ENCODE assay signal across 23 cellular contexts in genomic region chr17:79685121-79685520, GRCh38. TPM values are rescaled to one million over a fixed set of nuclear protein-coding genes. Genes with fewer than 3 reads are reported as not detected.
"Had no signal": no experiment of that assay in that cellular context is flagged by ENCODE, and none has a peak within 500 bp of the region (broad histone marks: within the 10 kb centered on the region; RNA-seq: fewer than 3 reads in every experiment).

No MANE protein-coding gene starts in this region.

- H3K27ac Mint-ChIP-seq: activated CD4-positive, alpha-beta memory T cell treated with anti-CD3 and anti-CD28 coated beads for 36 hours; activated CD4-positive, alpha-beta T cell treated with anti-CD3 and anti-CD28 coated beads, Interleukin-2, amount 10 ng/mL, durations not matched to agents 7 days and 5 days; activated naive CD4-positive, alpha-beta T cell treated with anti-CD3 and anti-CD28 coated beads for 36 hours; activated naive CD8-positive, alpha-beta T cell; T-helper 1 cell treated with Interleukin-12 subunit alpha and Interleukin-12 subunit beta and Interleukin-4 antibody, amounts not matched to agents 30 μg/mL and 1 μg/mL, for 36 hours had no signal

- H3K9me3 Mint-ChIP-seq: activated CD4-positive, alpha-beta memory T cell treated with anti-CD3 and anti-CD28 coated beads for 36 hours; activated CD4-positive, alpha-beta T cell treated with anti-CD3 and anti-CD28 coated beads, Interleukin-2, amount 10 ng/mL, durations not matched to agents 7 days and 5 days; activated naive CD4-positive, alpha-beta T cell treated with anti-CD3 and anti-CD28 coated beads for 36 hours; activated T-cell treated with anti-CD3 and anti-CD28 coated beads, Interleukin-2, amount 50 U/mL, for 4 hours; T-helper 1 cell treated with Interleukin-12 subunit alpha and Interleukin-12 subunit beta and Interleukin-4 antibody, amounts not matched to agents 30 μg/mL and 1 μg/mL, for 36 hours had no signal

- H3K36me3 ChIP-seq: brain microvascular endothelial cell, Peyer's patch had no signal

- H3K36me3 Mint-ChIP-seq: activated CD4-positive, alpha-beta memory T cell treated with anti-CD3 and anti-CD28 coated beads for 36 hours; activated naive CD8-positive, alpha-beta T cell had no signal

- H3K4me3 ChIP-seq: Peyer's patch had no signal

- H3K27me3 ChIP-seq: Peyer's patch had no signal

- ATAC-seq: activated T-cell treated with anti-CD3 and anti-CD28 coated beads, Interleukin-2, amount 50 U/mL, for 4 hours had no signal

- H3K27ac ChIP-seq: brain microvascular endothelial cell, Peyer's patch had no signal

- H3K9me3 ChIP-seq: Peyer's patch had no signal

- H3K4me1 ChIP-seq: Peyer's patch had no signal

- H3K27me3 Mint-ChIP-seq: activated CD4-positive, alpha-beta T cell treated with anti-CD3 and anti-CD28 coated beads, Interleukin-2, amount 10 ng/mL, durations not matched to agents 7 days and 5 days had no signal

- H3K4me3 Mint-ChIP-seq: activated CD4-positive, alpha-beta memory T cell treated with anti-CD3 and anti-CD28 coated beads for 36 hours; activated CD4-positive, alpha-beta T cell treated with anti-CD3 and anti-CD28 coated beads, Interleukin-2, amount 10 ng/mL, durations not matched to agents 7 days and 5 days; activated naive CD4-positive, alpha-beta T cell treated with anti-CD3 and anti-CD28 coated beads for 36 hours; activated naive CD8-positive, alpha-beta T cell; activated T-cell treated with anti-CD3 and anti-CD28 coated beads, Interleukin-2, amount 50 U/mL, for 4 hours; T-helper 1 cell treated with Interleukin-12 subunit alpha and Interleukin-12 subunit beta and Interleukin-4 antibody, amounts not matched to agents 30 μg/mL and 1 μg/mL, for 36 hours had no signal

- DNase-seq: activated CD4-positive, alpha-beta memory T cell treated with anti-CD3 and anti-CD28 coated beads for 36 hours; activated CD4-positive, alpha-beta T cell treated with anti-CD3 and anti-CD28 coated beads, Interleukin-2, amount 10 ng/mL, durations not matched to agents 7 days and 5 days; activated CD4-positive, CD25-positive, alpha-beta regulatory T cell; activated CD8-positive, alpha-beta memory T cell treated with anti-CD3 and anti-CD28 coated beads for 24 hours; activated effector memory CD4-positive, alpha-beta T cell treated with anti-CD3 and anti-CD28 coated beads, Interleukin-2, amount 50 U/mL, for 16 hours; activated naive CD4-positive, alpha-beta T cell treated with anti-CD3 and anti-CD28 coated beads for 36 hours; activated T-cell treated with anti-CD3 and anti-CD28 coated beads, Interleukin-2, amount 50 U/mL, for 4 hours; amygdala; brain microvascular endothelial cell; Kasumi-1; KBM-7; NCI-H1105 treated with DMSO at 0.1 percent for 48 hours; NCI-H146; NCI-H187 treated with DMSO at 0.1 percent for 48 hours; NCI-H2081 treated with DMSO at 0.1 percent for 48 hours; NCI-H446; NCI-H524; Peyer's patch; SHP77 treated with DMSO at 0.1 percent for 48 hours; T-helper 9 cell had no signal

- H3K4me1 Mint-ChIP-seq: activated CD4-positive, alpha-beta T cell treated with anti-CD3 and anti-CD28 coated beads, Interleukin-2, amount 10 ng/mL, durations not matched to agents 7 days and 5 days had no signal

RNA-seq across cellular contexts. Expression of gene ENPP7, which starts 45.6 kb away (rescaled TPM):
- total RNA-seq: activated CD4-positive, alpha-beta T cell treated with anti-CD3 and anti-CD28 coated beads, Interleukin-2, amount 10 ng/mL, durations not matched to agents 7 days and 5 days; activated naive CD4-positive, alpha-beta T cell treated with anti-CD3 and anti-CD28 coated beads for 36 hours; activated T-cell treated with anti-CD3 and anti-CD28 coated beads, Interleukin-2, amount 50 U/mL, for 4 hours; SK-MEL-5 had no signal
